35 cellular contexts compared by ENCODE assay signal in genomic region chr16:74939688-74940087, GRCh38.
"Had no signal": no experiment of that assay in that cellular context is flagged by ENCODE, and none has a peak within 500 bp of the region (broad histone marks: within the 10 kb centered on the region; RNA-seq: fewer than 3 reads in every experiment).

No MANE protein-coding gene starts in this region.

- DNase-seq: activated B cell treated with CpG ODN at 0.5 μM for 24 hours; activated CD4-positive, alpha-beta memory T cell treated with anti-CD3 and anti-CD28 coated beads for 36 hours; activated CD4-positive, alpha-beta T cell treated with anti-CD3 and anti-CD28 coated beads for 4 hours; activated CD4-positive, alpha-beta T cell treated with anti-CD3 and anti-CD28 coated beads, Interleukin-2, amount 10 ng/mL, durations not matched to agents 24 days and 14 days; activated CD4-positive, alpha-beta T cell treated with anti-CD3 and anti-CD28 coated beads, Interleukin-2, amount 50 U/mL, for 1 hour; activated CD4-positive, alpha-beta T cell treated with anti-CD3 and anti-CD28 coated beads, Interleukin-2, amount 50 U/mL, for 4 hours; activated CD4-positive, CD25-positive, alpha-beta regulatory T cell treated with anti-CD3 and anti-CD28 coated beads, Interleukin-2, amount 50 U/mL, for 72 hours; activated CD8-positive, alpha-beta memory T cell treated with anti-CD3 and anti-CD28 coated beads, Interleukin-2, amount 50 U/mL, for 4 hours; activated CD8-positive, alpha-beta T cell treated with anti-CD3 and anti-CD28 coated beads for 36 hours; activated effector memory CD4-positive, alpha-beta T cell treated with anti-CD3 and anti-CD28 coated beads, Interleukin-2, amount 50 U/mL, for 16 hours; activated gamma-delta T cell treated with Interleukin-2 at 50 U/mL for 16 hours; activated naive CD4-positive, alpha-beta T cell; activated naive CD4-positive, alpha-beta T cell treated with anti-CD3 and anti-CD28 coated beads for 36 hours; activated naive CD8-positive, alpha-beta T cell treated with anti-CD3 and anti-CD28 coated beads, Interleukin-2, amount 10 ng/mL, durations not matched to agents 7 days and 5 days; activated naive CD8-positive, alpha-beta T cell treated with anti-CD3 and anti-CD28 coated beads, Interleukin-2, amount 50 U/mL, for 24 hours; activated T-cell treated with anti-CD3 and anti-CD28 coated beads for 4 hours; activated T-cell treated with anti-CD3 and anti-CD28 coated beads, Interleukin-2, amount 50 U/mL, for 1 hour; activated T-cell treated with anti-CD3 and anti-CD28 coated beads, Interleukin-2, amount 50 U/mL, for 4 hours; activated T-cell treated with anti-CD3 and anti-CD28 coated beads, Interleukin-2, amount 50 U/mL, for 72 hours; amygdala; anterior cingulate cortex; central memory CD4-positive, alpha-beta T cell; T-helper 1 cell; T-helper 2 cell; T-helper 9 cell had no signal

- H3K27ac ChIP-seq: ascending aorta, cardiac muscle cell, VCaP had no signal

- H3K4me3 ChIP-seq: ascending aorta, cardiac muscle cell had no signal

- H3K9me3 ChIP-seq: ascending aorta had no signal

- ATAC-seq: activated CD8-positive, alpha-beta T cell treated with anti-CD3 and anti-CD28 coated beads for 36 hours; activated naive CD8-positive, alpha-beta T cell treated with anti-CD3 and anti-CD28 coated beads, Interleukin-2, amount 50 U/mL, for 24 hours; activated T-cell treated with anti-CD3 and anti-CD28 coated beads, Interleukin-2, amount 50 U/mL, for 4 hours; activated T-cell treated with anti-CD3 and anti-CD28 coated beads, Interleukin-2, amount 50 U/mL, for 72 hours; activated T-helper 17 cell treated with anti-CD3 and anti-CD28 coated beads, Interleukin-2, amount 50 U/mL, for 72 hours had no signal

- H3K27me3 Mint-ChIP-seq: activated B cell treated with CpG ODN at 0.5 μM for 24 hours; activated CD4-positive, alpha-beta memory T cell treated with anti-CD3 and anti-CD28 coated beads for 36 hours; activated CD4-positive, alpha-beta T cell treated with anti-CD3 and anti-CD28 coated beads, Interleukin-2, amount 10 ng/mL, durations not matched to agents 24 days and 14 days; activated CD8-positive, alpha-beta T cell treated with anti-CD3 and anti-CD28 coated beads for 36 hours; activated naive CD4-positive, alpha-beta T cell treated with anti-CD3 and anti-CD28 coated beads, Interleukin-2, amount 50 U/mL, for 24 hours; activated naive CD8-positive, alpha-beta T cell; activated naive CD8-positive, alpha-beta T cell treated with anti-CD3 and anti-CD28 coated beads, Interleukin-2, amount 10 ng/mL, durations not matched to agents 7 days and 5 days; activated naive CD8-positive, alpha-beta T cell treated with anti-CD3 and anti-CD28 coated beads, Interleukin-2, amount 50 U/mL, for 24 hours; activated T-helper 17 cell treated with anti-CD3 and anti-CD28 coated beads, Interleukin-2, amount 50 U/mL, for 72 hours; brain had no signal

- H3K4me3 Mint-ChIP-seq: activated B cell treated with CpG ODN at 0.5 μM for 24 hours; activated CD4-positive, alpha-beta memory T cell treated with anti-CD3 and anti-CD28 coated beads for 36 hours; activated CD4-positive, alpha-beta T cell treated with anti-CD3 and anti-CD28 coated beads, Interleukin-2, amount 10 ng/mL, durations not matched to agents 24 days and 14 days; activated CD8-positive, alpha-beta T cell treated with anti-CD3 and anti-CD28 coated beads for 36 hours; activated naive CD4-positive, alpha-beta T cell treated with anti-CD3 and anti-CD28 coated beads for 36 hours; activated naive CD4-positive, alpha-beta T cell treated with anti-CD3 and anti-CD28 coated beads, Interleukin-2, amount 50 U/mL, for 24 hours; activated naive CD8-positive, alpha-beta T cell; activated naive CD8-positive, alpha-beta T cell treated with anti-CD3 and anti-CD28 coated beads, Interleukin-2, amount 10 ng/mL, durations not matched to agents 7 days and 5 days; activated naive CD8-positive, alpha-beta T cell treated with anti-CD3 and anti-CD28 coated beads, Interleukin-2, amount 50 U/mL, for 24 hours; activated T-cell treated with anti-CD3 and anti-CD28 coated beads, Interleukin-2, amount 50 U/mL, for 4 hours; activated T-cell treated with anti-CD3 and anti-CD28 coated beads, Interleukin-2, amount 50 U/mL, for 72 hours; activated T-helper 1 cell treated with anti-CD3 and anti-CD28 coated beads, Interleukin-12 subunit alpha, Interleukin-12 subunit beta, Interleukin-2, Interleukin-4 antibody, amounts not matched to agents 30 ng/mL and 10 ng/mL and 1 ng/mL, durations not matched to agents 14 hours and 24 hours and 36 hours; activated T-helper 17 cell treated with anti-CD3 and anti-CD28 coated beads, Interleukin-2, amount 50 U/mL, for 72 hours; brain; T-helper 1 cell treated with Interleukin-12 subunit alpha and Interleukin-12 subunit beta and Interleukin-4 antibody, amounts not matched to agents 30 μg/mL and 1 μg/mL, for 36 hours; T-helper 2 cell treated with Interferon-gamma antibody and Interleukin-4, amounts not matched to agents 5 μg/mL and 100 μg/mL, for 36 hours had no signal

- H3K4me1 Mint-ChIP-seq: activated naive CD4-positive, alpha-beta T cell treated with anti-CD3 and anti-CD28 coated beads, Interleukin-2, amount 50 U/mL, for 24 hours had no signal

- H3K27ac Mint-ChIP-seq: activated B cell treated with CpG ODN at 0.5 μM for 24 hours; activated CD4-positive, alpha-beta memory T cell treated with anti-CD3 and anti-CD28 coated beads for 36 hours; activated CD4-positive, alpha-beta T cell treated with anti-CD3 and anti-CD28 coated beads, Interleukin-2, amount 10 ng/mL, durations not matched to agents 24 days and 14 days; activated CD8-positive, alpha-beta T cell treated with anti-CD3 and anti-CD28 coated beads for 36 hours; activated naive CD4-positive, alpha-beta T cell treated with anti-CD3 and anti-CD28 coated beads for 36 hours; activated naive CD4-positive, alpha-beta T cell treated with anti-CD3 and anti-CD28 coated beads, Interleukin-2, amount 50 U/mL, for 24 hours; activated naive CD8-positive, alpha-beta T cell; activated naive CD8-positive, alpha-beta T cell treated with anti-CD3 and anti-CD28 coated beads, Interleukin-2, amount 10 ng/mL, durations not matched to agents 7 days and 5 days; activated naive CD8-positive, alpha-beta T cell treated with anti-CD3 and anti-CD28 coated beads, Interleukin-2, amount 50 U/mL, for 24 hours; activated T-cell treated with anti-CD3 and anti-CD28 coated beads, Interleukin-2, amount 50 U/mL, for 72 hours; activated T-helper 1 cell treated with anti-CD3 and anti-CD28 coated beads, Interleukin-12 subunit alpha, Interleukin-12 subunit beta, Interleukin-2, Interleukin-4 antibody, amounts not matched to agents 30 ng/mL and 10 ng/mL and 1 ng/mL, durations not matched to agents 14 hours and 24 hours and 36 hours; activated T-helper 17 cell treated with anti-CD3 and anti-CD28 coated beads, Interleukin-2, amount 50 U/mL, for 72 hours; brain; T-helper 1 cell treated with Interleukin-12 subunit alpha and Interleukin-12 subunit beta and Interleukin-4 antibody, amounts not matched to agents 30 μg/mL and 1 μg/mL, for 36 hours; T-helper 2 cell treated with Interferon-gamma antibody and Interleukin-4, amounts not matched to agents 5 μg/mL and 100 μg/mL, for 36 hours had no signal

- H3K27me3 ChIP-seq: ascending aorta, cardiac muscle cell had no signal

- H3K4me1 ChIP-seq: ascending aorta had no signal

- H3K9me3 Mint-ChIP-seq: activated B cell treated with CpG ODN at 0.5 μM for 24 hours; activated CD4-positive, alpha-beta memory T cell treated with anti-CD3 and anti-CD28 coated beads for 36 hours; activated CD4-positive, alpha-beta T cell treated with anti-CD3 and anti-CD28 coated beads, Interleukin-2, amount 10 ng/mL, durations not matched to agents 24 days and 14 days; activated CD8-positive, alpha-beta T cell treated with anti-CD3 and anti-CD28 coated beads for 36 hours; activated naive CD4-positive, alpha-beta T cell treated with anti-CD3 and anti-CD28 coated beads for 36 hours; activated naive CD4-positive, alpha-beta T cell treated with anti-CD3 and anti-CD28 coated beads, Interleukin-2, amount 50 U/mL, for 24 hours; activated naive CD8-positive, alpha-beta T cell treated with anti-CD3 and anti-CD28 coated beads, Interleukin-2, amount 10 ng/mL, durations not matched to agents 7 days and 5 days; activated naive CD8-positive, alpha-beta T cell treated with anti-CD3 and anti-CD28 coated beads, Interleukin-2, amount 50 U/mL, for 24 hours; activated T-cell treated with anti-CD3 and anti-CD28 coated beads, Interleukin-2, amount 50 U/mL, for 4 hours; activated T-cell treated with anti-CD3 and anti-CD28 coated beads, Interleukin-2, amount 50 U/mL, for 72 hours; activated T-helper 1 cell treated with anti-CD3 and anti-CD28 coated beads, Interleukin-12 subunit alpha, Interleukin-12 subunit beta, Interleukin-2, Interleukin-4 antibody, amounts not matched to agents 30 ng/mL and 10 ng/mL and 1 ng/mL, durations not matched to agents 14 hours and 24 hours and 36 hours; activated T-helper 17 cell treated with anti-CD3 and anti-CD28 coated beads, Interleukin-2, amount 50 U/mL, for 72 hours; brain; T-helper 1 cell treated with Interleukin-12 subunit alpha and Interleukin-12 subunit beta and Interleukin-4 antibody, amounts not matched to agents 30 μg/mL and 1 μg/mL, for 36 hours; T-helper 2 cell treated with Interferon-gamma antibody and Interleukin-4, amounts not matched to agents 5 μg/mL and 100 μg/mL, for 36 hours had no signal
